ENCODE assay signal across 16 cellular contexts in the genomic region with DNA sequence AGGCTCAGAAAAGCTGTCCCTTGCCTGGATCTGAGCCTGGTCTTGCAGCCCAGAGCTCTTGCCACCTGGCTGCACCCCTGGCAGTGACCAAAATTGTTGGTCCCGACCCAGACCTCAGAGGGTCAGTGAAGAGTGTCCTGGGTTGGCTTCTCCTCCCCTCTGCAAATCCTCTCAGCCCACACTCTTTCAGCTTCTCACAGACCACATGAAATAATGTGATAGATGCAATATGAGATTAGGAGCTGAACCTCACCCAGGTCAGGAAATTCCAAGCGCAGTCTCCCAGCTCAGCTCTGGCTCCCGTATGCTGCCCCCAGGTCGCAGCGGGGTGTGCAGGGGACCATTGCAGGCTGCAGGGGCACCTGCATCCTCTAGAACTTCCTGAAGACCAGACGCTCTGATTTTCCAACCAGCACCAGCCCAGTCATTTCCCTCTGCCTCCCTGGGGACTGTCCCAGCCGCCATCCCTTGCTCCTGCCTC. TPM values are rescaled to one million over a fixed set of nuclear protein-coding genes. Genes with fewer than 3 reads are reported as not detected.
"Had no signal": no experiment of that assay in that cellular context is flagged by ENCODE, and none has a peak within 500 bp of the region (broad histone marks: within the 10 kb centered on the region; RNA-seq: fewer than 3 reads in every experiment).

No MANE protein-coding gene starts in this region.

- H3K9me3 Mint-ChIP-seq: activated naive CD8-positive, alpha-beta T cell treated with anti-CD3 and anti-CD28 coated beads for 36 hours; activated T-helper 17 cell treated with anti-CD3 and anti-CD28 coated beads, Interleukin-2, amount 50 U/mL, for 72 hours; immature natural killer cell had no signal

- H3K36me3 Mint-ChIP-seq: activated naive CD8-positive, alpha-beta T cell treated with anti-CD3 and anti-CD28 coated beads for 36 hours; immature natural killer cell had no signal

- H3K4me1 Mint-ChIP-seq: activated naive CD8-positive, alpha-beta T cell treated with anti-CD3 and anti-CD28 coated beads for 36 hours; activated T-helper 17 cell treated with anti-CD3 and anti-CD28 coated beads, Interleukin-2, amount 50 U/mL, for 72 hours; immature natural killer cell had no signal

- H3K27ac Mint-ChIP-seq: activated CD8-positive, alpha-beta T cell treated with anti-CD3 and anti-CD28 coated beads, Interleukin-2, amount 10 ng/mL, durations not matched to agents 7 days and 5 days; activated naive CD8-positive, alpha-beta T cell treated with anti-CD3 and anti-CD28 coated beads for 36 hours; activated T-helper 17 cell treated with anti-CD3 and anti-CD28 coated beads, Interleukin-2, amount 50 U/mL, for 72 hours; immature natural killer cell had no signal

- H3K9me3 ChIP-seq: ascending aorta, colonic mucosa, esophagus squamous epithelium, neutrophil, right atrium auricular region, transverse colon had no signal

- ATAC-seq: activated CD8-positive, alpha-beta T cell treated with anti-CD3 and anti-CD28 coated beads, Interleukin-2, amount 10 ng/mL, durations not matched to agents 7 days and 5 days; activated T-helper 17 cell treated with anti-CD3 and anti-CD28 coated beads, Interleukin-2, amount 50 U/mL, for 72 hours had no signal

- DNase-seq: activated CD8-positive, alpha-beta T cell treated with anti-CD3 and anti-CD28 coated beads, Interleukin-2, amount 10 ng/mL, durations not matched to agents 7 days and 5 days; activated naive CD8-positive, alpha-beta T cell treated with anti-CD3 and anti-CD28 coated beads for 36 hours; colonic mucosa; esophagus squamous epithelium; foreskin fibroblast; immature natural killer cell; SIG-M5; stimulated activated CD4-positive, alpha-beta T cell treated with anti-CD3 and anti-CD28 coated beads, Interleukin-2, amount 100 ng/mL, for 24 hours; stimulated activated naive CD4-positive, alpha-beta T cell; substantia nigra; SW 1271; transverse colon had no signal

- H3K4me3 Mint-ChIP-seq: activated CD8-positive, alpha-beta T cell treated with anti-CD3 and anti-CD28 coated beads, Interleukin-2, amount 10 ng/mL, durations not matched to agents 7 days and 5 days; activated naive CD8-positive, alpha-beta T cell treated with anti-CD3 and anti-CD28 coated beads for 36 hours; activated T-helper 17 cell treated with anti-CD3 and anti-CD28 coated beads, Interleukin-2, amount 50 U/mL, for 72 hours; immature natural killer cell had no signal

- H3K4me1 ChIP-seq: ascending aorta, colonic mucosa, esophagus squamous epithelium, right atrium auricular region, transverse colon had no signal

- H3K4me3 ChIP-seq: ascending aorta, colonic mucosa, esophagus squamous epithelium, right atrium auricular region, transverse colon had no signal

- H3K27me3 ChIP-seq: ascending aorta, colonic mucosa, right atrium auricular region, transverse colon had no signal

- H3K36me3 ChIP-seq: ascending aorta, colonic mucosa, esophagus squamous epithelium, neutrophil, right atrium auricular region, transverse colon had no signal

- H3K27ac ChIP-seq: ascending aorta, colonic mucosa, esophagus squamous epithelium, neutrophil, right atrium auricular region, transverse colon had no signal

RNA-seq across cellular contexts. Expression of a gene that starts 19.6 kb away (rescaled TPM):
- total RNA-seq: activated naive CD8-positive, alpha-beta T cell treated with anti-CD3 and anti-CD28 coated beads for 36 hours; ascending aorta had no signal
